ENCODE assay signal across 20 cellular contexts in the genomic region with DNA sequence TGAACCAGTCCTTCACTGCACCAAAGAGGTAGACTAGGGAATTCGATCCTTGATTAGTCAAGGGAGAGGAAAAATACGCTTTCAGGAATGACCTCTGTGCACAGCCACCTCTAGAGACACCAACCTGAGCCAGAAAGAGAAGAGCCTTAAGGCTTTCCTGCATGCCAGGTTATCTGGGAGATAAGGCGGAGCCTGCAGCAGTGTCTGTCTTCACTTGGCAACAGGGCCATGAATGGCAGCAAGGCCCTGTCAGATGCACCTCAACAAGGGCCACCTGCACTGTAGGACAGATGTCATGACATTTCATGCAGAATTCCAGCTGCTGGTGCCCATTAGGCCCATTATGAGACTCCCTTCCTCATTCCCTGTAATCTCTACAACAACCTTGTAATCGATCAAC.
DNase-seq lines count a peak whose midpoint lies in the region; ATAC-seq, FAIRE-seq and TF ChIP-seq lines count a peak whose summit lies in the region.
"Had no signal": no experiment of that assay in that cellular context is flagged by ENCODE, and none has a peak within 500 bp of the region (broad histone marks: within the 10 kb centered on the region; RNA-seq: fewer than 3 reads in every experiment).

No MANE protein-coding gene starts in this region.

- no peak for TF ChIP-seq EP300 in K562 (IDR thresholded peaks at IDR 0.05; ENCODE audit: low read length)

- H3K4me2 ChIP-seq in K562 (ENCODE audit: insufficient read depth, low read length) (peak overlapping the region; percentile 3; the same call in 1 of the 2 replicates), trophoblast cell (ENCODE audit: low read length) (no peak overlapping the region)
- H3K4me2 ChIP-seq: BLaER1 had no signal

- H3K79me2 ChIP-seq in K562 (ENCODE audit: control insufficient read depth, insufficient read depth, low read length) (no peaks in the 10 kb centered on the region), trophoblast cell (ENCODE audit: control insufficient read depth, insufficient read depth, low read length, poor library complexity) (no peaks in the 10 kb centered on the region)

- CTCF ChIA-PET in K562 (lab: Yijun Ruan, JAX; ENCODE audit: low intra/inter-chr PET ratio) = no interaction called here

- H3K9me1 ChIP-seq in K562 (ENCODE audit: control insufficient read depth, insufficient read depth, low read length) = no peaks in the 10 kb centered on the region

- H2BK120ac ChIP-seq in trophoblast cell (ENCODE audit: insufficient read depth, low read length, poor library complexity) = no peak overlapping the region

- H3K27ac ChIP-seq in K562 (ENCODE audit: extremely low read depth, low read depth, low read length) = no peak overlapping the region
- no peak overlapping the region for H3K27ac ChIP-seq in trophoblast cell (ENCODE audit: low read depth, low read length)
- H3K27ac ChIP-seq: BLaER1, C4-2B had no signal

- no peaks in the 10 kb centered on the region for H4K20me1 ChIP-seq in K562 (replicated peaks; ENCODE audit: control insufficient read depth, insufficient read depth, low read length)
- H4K20me1 ChIP-seq: BLaER1 had no signal

- POLR2A ChIA-PET in K562 (lab: Yijun Ruan, JAX) = interaction anchor here (1.8 kb wide), 1 partner anchor 10 kb away, joined by 5 read pairs; no protein-coding TSS in a partner anchor

- no peak overlapping the region for H3K18ac ChIP-seq in trophoblast cell (ENCODE audit: low read length)

- H3K9ac ChIP-seq in K562 (ENCODE audit: insufficient read depth in 1 of 2, low read depth in 2 of 2, low read length in 2 of 2) = peak overlapping the region in 1 of 2 experiments; percentile 19; a peak in 1 of 4 replicates
- no peak overlapping the region for H3K9ac ChIP-seq in trophoblast cell (ENCODE audit: low read length)
- H3K9ac ChIP-seq: BLaER1 had no signal

- H3K36me3 ChIP-seq in BE2C (no peaks in the 10 kb centered on the region), K562 (ENCODE audit: control insufficient read depth, insufficient read depth, low read length) (no peaks in the 10 kb centered on the region), trophoblast cell (ENCODE audit: control insufficient read depth in 1 of 2, insufficient read depth in 2 of 2, low read length in 2 of 2) (no peaks in the 10 kb centered on the region)
- H3K36me3 ChIP-seq: BLaER1, HAP-1 had no signal

- in situ Hi-C loops in K562 (cut with MboI) = no loop called here

- DNase-seq in BE2C (peak; percentile 10), ELF-1 (ENCODE audit: low read depth, low spot score) (peak; percentile 22), K562 (ENCODE audit: extremely low read depth in 1 of 4, low spot score in 3 of 4) (peak in 1 of 4 experiments; percentile 21), trophoblast cell (peak; percentile 76 to 83), NCI-H774 (lab: John Stamatoyannopoulos, UW) (no peak)
- DNase-seq: Caco-2; CD4-positive, CD25-positive, alpha-beta regulatory T cell; CD8-positive, alpha-beta T cell; DMS153; DND-41; GDM1; GOT3; HFFc6 had no signal

- no peaks in the 10 kb centered on the region for H3K27me3 ChIP-seq in BE2C
- H3K27me3 ChIP-seq in K562 (ENCODE audit: control insufficient read depth in 2 of 2, insufficient read depth in 2 of 2, low read length in 2 of 2) = no peaks in the 10 kb centered on the region
- H3K27me3 ChIP-seq in trophoblast cell (ENCODE audit: insufficient read depth, low read length) = no peaks in the 10 kb centered on the region
- H3K27me3 ChIP-seq: BLaER1 had no signal

- no TSS peak for BruUV-seq in K562 (replicated peaks; lab: Mats Ljungman, UMichigan)

- TF ChIP-seq POLR2A in K562 (conservative IDR thresholded peaks at IDR 0.05) = no peak

- H2AK5ac ChIP-seq in trophoblast cell (ENCODE audit: low read length) = no peak overlapping the region

- no peak for FAIRE-seq in K562 (lab: Jason Lieb, UNC)
- FAIRE-seq: GM12878, GM19239, H54 had no signal

- no peak for TF ChIP-seq CTCF in BE2C (IDR thresholded peaks at IDR 0.05; ENCODE audit: low read depth, low read length)
- TF ChIP-seq CTCF in K562 (IDR thresholded peaks at IDR 0.05 in 2 of 3, conservative IDR thresholded peaks at IDR 0.05 in 1 of 3; ENCODE audit: insufficient read depth in 2 of 3, low read depth in 1 of 3, low read length in 3 of 3) = no peak

- H2AFZ ChIP-seq in K562 (ENCODE audit: low read depth, low read length) (peak overlapping the region; percentile 64; the same call in 1 of the 2 replicates), trophoblast cell (ENCODE audit: insufficient read depth, low read length, poor library complexity) (no peak overlapping the region)

- no peak for TF ChIP-seq RAD21 in K562 (CRISPR knock-in tag; conservative IDR thresholded peaks at IDR 0.05 in 1 of 2, IDR thresholded peaks at IDR 0.05 in 1 of 2)

- H3K4me1 ChIP-seq in BE2C = no peaks in the 10 kb centered on the region; the same call in 1 of the 2 replicates
- peaks cover 5 to 26% of the 10 kb centered on the region in 2 experiments; a peak in 4 of 5 replicates for H3K4me1 ChIP-seq in K562 (replicated peaks in 1 of 2; ENCODE audit: control insufficient read depth in 2 of 2, insufficient read depth in 2 of 2, low read length in 2 of 2)
- H3K4me1 ChIP-seq in trophoblast cell (ENCODE audit: control insufficient read depth in 1 of 2, insufficient read depth in 2 of 2, low read length in 2 of 2) = peaks cover 0 to 5% of the 10 kb centered on the region in 2 experiments
- H3K4me1 ChIP-seq: BLaER1, Caco-2, HAP-1 had no signal

- ATAC-seq in K562 (peak; percentile 51; the same call in 1 of the 3 replicates), HG02870 (IDR thresholded peaks at IDR 0.05; ENCODE audit: unreplicated experiment) (no peak)
- ATAC-seq: CD8-positive, alpha-beta T cell; GM12878 had no signal

- H4K91ac ChIP-seq in trophoblast cell (ENCODE audit: low read depth, low read length) = no peak overlapping the region

- H4K12ac ChIP-seq in trophoblast cell (ENCODE audit: low read depth, low read length) = no peak overlapping the region

- no peak overlapping the region for H4K8ac ChIP-seq in trophoblast cell (ENCODE audit: low read depth, low read length)

- H3K4me3 ChIP-seq in BE2C (ENCODE audit: low read depth, low read length) = no peak overlapping the region
- no peak overlapping the region for H3K4me3 ChIP-seq in K562
- H3K4me3 ChIP-seq in trophoblast cell (ENCODE audit: low read depth, low read length) = no peak overlapping the region
- H3K4me3 ChIP-seq: BLaER1, GM12878, HAP-1 had no signal

- intact Hi-C loops in K562 (cut with micrococcal nuclease) = no loop called here

- H3K14ac ChIP-seq in trophoblast cell (ENCODE audit: low read length) = no peak overlapping the region

- H3K23ac ChIP-seq in trophoblast cell (ENCODE audit: low read length) = no peak overlapping the region

- no peaks in the 10 kb centered on the region for H3K79me1 ChIP-seq in trophoblast cell (ENCODE audit: low read length)

- H2BK12ac ChIP-seq in trophoblast cell (ENCODE audit: low read length) = no peak overlapping the region

- 45% methylated on average over 4 of the region's 4 CpGs for WGBS in K562 (ENCODE audit: insufficient coverage, low coverage, missing lambda C conversion rate)
- WGBS in trophoblast cell (ENCODE audit: extremely low coverage, insufficient coverage, insufficient read length) = no CpG with 5 or more reads among the region's 4 CpGs

- H2BK5ac ChIP-seq in trophoblast cell (ENCODE audit: low read depth, low read length, poor library complexity) = no peak overlapping the region

- no peak overlapping the region for H3K4ac ChIP-seq in trophoblast cell (ENCODE audit: low read depth, low read length)

- H3K9me3 ChIP-seq in BE2C (no peaks in the 10 kb centered on the region), K562 (replicated peaks; ENCODE audit: control insufficient read depth, insufficient read depth, low read depth, low read length) (no peaks in the 10 kb centered on the region), trophoblast cell (ENCODE audit: insufficient read depth, low read depth, low read length) (no peaks in the 10 kb centered on the region)
- H3K9me3 ChIP-seq: BLaER1, Caco-2, HAP-1 had no signal

TF ChIP-seq in K562, 482 proteins besides CTCF, POLR2A, EP300 and RAD21:
- TF ChIP-seq ZNF124 (CRISPR knock-in tag; IDR thresholded peaks at IDR 0.05) = no peak
- peak; percentile 60 for TF ChIP-seq PKNOX1 (IDR thresholded peaks at IDR 0.05)
- TF ChIP-seq SPI1 (IDR thresholded peaks at IDR 0.05; ENCODE audit: borderline replicate concordance, low read depth, low read length) = 0 out of 2 replicates have a peak, but pooled peaks have one; percentile 9
